Comparison of ENCODE assay signal across 14 cellular contexts in the genomic region with DNA sequence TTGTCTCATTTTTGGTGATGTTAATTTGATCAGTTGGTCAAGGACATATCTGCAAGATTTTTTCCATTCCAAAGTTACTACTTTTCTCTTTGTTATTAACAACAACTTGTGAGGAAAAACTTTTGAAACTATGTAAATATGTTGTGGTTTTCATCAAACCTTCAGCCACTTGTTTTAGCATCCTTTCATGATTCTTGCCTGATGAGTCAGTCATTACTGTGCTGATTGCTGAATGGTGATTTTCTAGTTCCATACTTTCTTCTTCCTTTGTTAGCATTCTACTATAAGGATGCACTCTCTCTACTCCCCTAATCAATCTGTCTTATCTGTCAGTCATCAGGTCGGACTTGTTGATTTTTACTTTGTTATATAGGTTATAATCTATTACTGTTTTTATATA. TPM values are rescaled to one million over a fixed set of nuclear protein-coding genes. Genes with fewer than 3 reads are reported as not detected.
A peak's percentile ranks its signal among the peaks of the same experiment; 100 is the strongest.
DNase-seq lines count a peak whose midpoint lies in the region; ATAC-seq, FAIRE-seq and TF ChIP-seq lines count a peak whose summit lies in the region.
"Had no signal": no experiment of that assay in that cellular context is flagged by ENCODE, and none has a peak within 500 bp of the region (broad histone marks: within the 10 kb centered on the region; RNA-seq: fewer than 3 reads in every experiment).

No MANE protein-coding gene starts in this region.

- ATAC-seq in HG02642 (IDR thresholded peaks at IDR 0.05; ENCODE audit: poor library complexity, unreplicated experiment) = no peak
- ATAC-seq: effector memory CD8-positive, alpha-beta T cell had no signal

- H3K4me3 Mint-ChIP-seq in MCF 10A (ENCODE audit: unreplicated experiment) = no peak overlapping the region
- H3K4me3 Mint-ChIP-seq: effector memory CD8-positive, alpha-beta T cell had no signal

- DNase-seq in MCF 10A (ENCODE audit: unreplicated experiment) = peak; percentile 17
- DNase-seq in breast epithelium (ENCODE audit: low spot score in 2 of 2) = no peak
- peak; percentile 65 for DNase-seq in RPMI7951 (ENCODE audit: low read depth)
- DNase-seq in epidermal melanocyte (ENCODE audit: insufficient read length, low spot score) = peak; percentile 35
- no peak for DNase-seq in urothelium cell line (ENCODE audit: low spot score)
- no peak for DNase-seq in occipital lobe (lab: John Stamatoyannopoulos, UW)
- DNase-seq in SKM-1 (lab: John Stamatoyannopoulos, UW; ENCODE audit: unreplicated experiment) = no peak
- DNase-seq: effector memory CD8-positive, alpha-beta T cell; small intestine; stomach had no signal

- no peak for TF ChIP-seq POLR2A in breast epithelium (IDR thresholded peaks at IDR 0.05)

- no peak overlapping the region for H3K4me3 ChIP-seq in breast epithelium
- H3K4me3 ChIP-seq: BLaER1, lung, stomach had no signal

- peak; percentile 27 for FAIRE-seq in urothelium cell line (lab: Jason Lieb, UNC)
- FAIRE-seq: H1 had no signal

- peaks cover 92% of the 10 kb centered on the region for H3K36me3 Mint-ChIP-seq in MCF 10A (ENCODE audit: insufficient read depth, unreplicated experiment)

- H3K9me3 Mint-ChIP-seq in MCF 10A (ENCODE audit: unreplicated experiment) = peaks cover 7% of the 10 kb centered on the region

- no peaks in the 10 kb centered on the region for H3K4me1 ChIP-seq in breast epithelium
- H3K4me1 ChIP-seq: BLaER1 had no signal

- no TSS peak for BruUV-seq in MCF 10A (replicated peaks; lab: Mats Ljungman, UMichigan)

- no peaks in the 10 kb centered on the region for H3K36me3 ChIP-seq in breast epithelium

- no peaks in the 10 kb centered on the region for H3K9me3 ChIP-seq in breast epithelium
- H3K9me3 ChIP-seq: stomach had no signal

- no peaks in the 10 kb centered on the region for H3K27me3 ChIP-seq in breast epithelium
- H3K27me3 ChIP-seq: BLaER1, stomach had no signal

- peaks cover 11% of the 10 kb centered on the region for H3K4me1 Mint-ChIP-seq in MCF 10A (ENCODE audit: insufficient read depth, unreplicated experiment)

- TF ChIP-seq CTCF in MCF 10A (IDR thresholded peaks at IDR 0.05; ENCODE audit: unreplicated experiment) = no peak
- no peak for TF ChIP-seq CTCF in breast epithelium (IDR thresholded peaks at IDR 0.05)

- no peaks in the 10 kb centered on the region for H3K27me3 Mint-ChIP-seq in MCF 10A (ENCODE audit: insufficient read depth, unreplicated experiment)
- H3K27me3 Mint-ChIP-seq: effector memory CD8-positive, alpha-beta T cell had no signal

- POLR2A ChIA-PET in MCF 10A (lab: Yijun Ruan, JAX) = interaction anchor here (0.6 kb wide), 1 partner anchor 18 kb away, joined by 3 read pairs; no protein-coding TSS in a partner anchor

- no peak overlapping the region for H3K27ac ChIP-seq in breast epithelium
- H3K27ac ChIP-seq: BLaER1, stomach had no signal

- CTCF ChIA-PET in MCF 10A (lab: Yijun Ruan, JAX) = no interaction called here

- H3K27ac Mint-ChIP-seq in MCF 10A (ENCODE audit: low read depth, unreplicated experiment) = peak overlapping the region; percentile 46

- intact Hi-C loops in MCF 10A (cut with micrococcal nuclease) (no loop called here), breast epithelium (cut with DNase I; ENCODE audit: low total_unique reads) (no loop called here)

RNA-seq across cellular contexts. Expression of a gene that starts 10.9 kb away (rescaled TPM):
- total RNA-seq in MCF 10A (2022) (29.1 and 39.2 TPM in 2 replicates), breast epithelium (10 to 100 TPM; 16.2 to 52.0 (median 38.3) TPM), occipital lobe (15.3 TPM)
- total RNA-seq in RPMI7951 (2014; rRNA removed; shearing (Covaris generic)) = 44.3 and 53.6 TPM in 2 replicates

Comparison
In these comparisons a context has a peak if more than half of its experiments do, and no peak if none do; other contexts are left out.
1. DNase-seq: peak in MCF 10A (single experiment), RPMI7951 (single experiment) and epidermal melanocyte (single experiment); none in breast epithelium (0 of 2), urothelium cell line (single experiment), occipital lobe (single experiment) and SKM-1 (single experiment).